19 cellular contexts compared by ENCODE assay signal in genomic region chr2:127054604-127054930, GRCh38. TPM values are rescaled to one million over a fixed set of nuclear protein-coding genes. Genes with fewer than 3 reads are reported as not detected.
DNase-seq lines count a peak whose midpoint lies in the region; ATAC-seq, FAIRE-seq and TF ChIP-seq lines count a peak whose summit lies in the region.
"Had no signal": no experiment of that assay in that cellular context is flagged by ENCODE, and none has a peak within 500 bp of the region (broad histone marks: within the 10 kb centered on the region; RNA-seq: fewer than 3 reads in every experiment).

No MANE protein-coding gene starts in this region.

- peaks cover 6% of the 10 kb centered on the region for H3K27me3 Mint-ChIP-seq in GM23338 (ENCODE audit: insufficient read depth, low read depth, poor library complexity)
- H3K27me3 Mint-ChIP-seq: IgD-negative memory B cell had no signal

- intact Hi-C loops in lower lobe of right lung (cut with DNase I) (no loop called here), spleen (cut with DNase I; ENCODE audit: low total_unique reads) (no loop called here)

- H3K4me2 ChIP-seq in BLaER1 treated with 17β-estradiol and CSF1 and Interleukin-3, amounts not matched to agents 10 nM and 100 nM = peak overlapping the region in 9 of 11 experiments; percentile 6 to 93 (median 84); a peak in 11 of 22 replicates
- H3K4me2 ChIP-seq in GM23338 = no peak overlapping the region

- H3K36me3 ChIP-seq in BLaER1 treated with 17β-estradiol and CSF1 and Interleukin-3, amounts not matched to agents 10 nM and 100 nM = peaks cover 0 to 71% (median 42%) of the 10 kb centered on the region in 11 experiments; a peak in 16 of 22 replicates
- H3K36me3 ChIP-seq in GM23338 (ENCODE audit: insufficient read depth) (no peaks in the 10 kb centered on the region), lower lobe of right lung (peaks cover 10% of the 10 kb centered on the region), spleen (peaks cover 0 to 100% (median 39%) of the 10 kb centered on the region in 6 donors)

- H3K4me1 Mint-ChIP-seq in GM23338 = peaks cover 10% of the 10 kb centered on the region; the same call in 1 of the 3 replicates

- no peak overlapping the region for H2AFZ ChIP-seq in GM23338

- TF ChIP-seq POLR2A in spleen (IDR thresholded peaks at IDR 0.05) (no peak), GM12891 (IDR thresholded peaks at IDR 0.05; ENCODE audit: low read depth, low read length) (no peak)

- DNase-seq in GM23338 (ENCODE audit: low spot score) (no peak), lower lobe of right lung (peak; percentile 32), spleen (peak; percentile 69), GM12891 (ENCODE audit: insufficient read length, low spot score) (no peak), NCI-H2196 (lab: John Stamatoyannopoulos, UW; ENCODE audit: unreplicated experiment) (no peak), HuH-7 (ENCODE audit: low spot score) (no peak)
- DNase-seq: DND-41, Kasumi-1, MM.1S, NCI-H1105, NCI-H1694, NCI-H2107, NCI-H226, NCI-H524 treated with DMSO at 0.1 percent for 48 hours had no signal

- no peaks in the 10 kb centered on the region for H3K9me2 ChIP-seq in GM23338 (ENCODE audit: insufficient read depth)

- H3K27me3 ChIP-seq in BLaER1 treated with 17β-estradiol and CSF1 and Interleukin-3, amounts not matched to agents 10 nM and 100 nM = no peaks in the 10 kb centered on the region
- H3K27me3 ChIP-seq in GM23338 (ENCODE audit: insufficient read depth) (no peaks in the 10 kb centered on the region), lower lobe of right lung (ENCODE audit: low read depth) (no peaks in the 10 kb centered on the region), spleen (replicated peaks in 1 of 7) (no peaks in the 10 kb centered on the region)

- peaks cover 0 to 71% (median 47%) of the 10 kb centered on the region in 11 experiments; a peak in 19 of 22 replicates for H4K20me1 ChIP-seq in BLaER1 treated with 17β-estradiol and CSF1 and Interleukin-3, amounts not matched to agents 10 nM and 100 nM
- no peaks in the 10 kb centered on the region for H4K20me1 ChIP-seq in GM23338 (replicated peaks; ENCODE audit: insufficient read depth)

- H3K4me3 ChIP-seq in BLaER1 treated with 17β-estradiol and CSF1 and Interleukin-3, amounts not matched to agents 10 nM and 100 nM = no peak overlapping the region
- H3K4me3 ChIP-seq in GM23338 (no peak overlapping the region), lower lobe of right lung (no peak overlapping the region), spleen (no peak overlapping the region)

- H3K4me3 Mint-ChIP-seq in GM23338 = no peak overlapping the region
- H3K4me3 Mint-ChIP-seq: IgD-negative memory B cell had no signal

- TF ChIP-seq CTCF in GM23338 (conservative IDR thresholded peaks at IDR 0.05; ENCODE audit: low read depth in 2 of 2) = no peak
- no peak for TF ChIP-seq CTCF in lower lobe of right lung (IDR thresholded peaks at IDR 0.05)
- no peak for TF ChIP-seq CTCF in spleen (IDR thresholded peaks at IDR 0.05 in 8 of 11, conservative IDR thresholded peaks at IDR 0.05 in 3 of 11)

- H3K9me3 ChIP-seq in BLaER1 treated with 17β-estradiol and CSF1 and Interleukin-3, amounts not matched to agents 10 nM and 100 nM (replicated peaks in 1 of 11) = no peaks in the 10 kb centered on the region
- H3K9me3 ChIP-seq in lower lobe of right lung (no peaks in the 10 kb centered on the region), spleen (no peaks in the 10 kb centered on the region)

- peaks cover 6% of the 10 kb centered on the region; the same call in 2 of the 3 replicates for H3K36me3 Mint-ChIP-seq in GM23338 (ENCODE audit: low read depth)

- H3K4me1 ChIP-seq in BLaER1 treated with 17β-estradiol and CSF1 and Interleukin-3, amounts not matched to agents 10 nM and 100 nM = peaks cover 26 to 74% (median 60%) of the 10 kb centered on the region in 10 experiments
- H3K4me1 ChIP-seq in GM23338 (ENCODE audit: insufficient read depth) (0 out of 2 replicates have a peak, but pooled peaks cover 3% of the 10 kb centered on the region), lower lobe of right lung (peaks cover 7% of the 10 kb centered on the region), spleen (peaks cover 0 to 25% (median 12%) of the 10 kb centered on the region in 6 donors)

- peak overlapping the region; percentile 85; the same call in 1 of the 2 replicates for H3K27ac Mint-ChIP-seq in GM23338

- 89 to 97% (median 95%) methylated on average over 4 to 7 of the region's 7 CpGs for WGBS in spleen, 5 donors

- FAIRE-seq in GM12891 (lab: Jason Lieb, UNC) = no peak
- FAIRE-seq: G401.6, GM18507, H54 had no signal

- H3K79me2 ChIP-seq in GM23338 (replicated peaks; ENCODE audit: insufficient read depth) = no peaks in the 10 kb centered on the region

- no peaks in the 10 kb centered on the region; the same call in 1 of the 3 replicates for H3K9me3 Mint-ChIP-seq in GM23338
- H3K9me3 Mint-ChIP-seq: IgD-negative memory B cell had no signal

- peak overlapping the region in 2 of 11 experiments; percentile 8 to 25; a peak in 3 of 22 replicates for H3K27ac ChIP-seq in BLaER1 treated with 17β-estradiol and CSF1 and Interleukin-3, amounts not matched to agents 10 nM and 100 nM
- no peak overlapping the region for H3K27ac ChIP-seq in GM23338 (ENCODE audit: low read depth)
- H3K27ac ChIP-seq in lower lobe of right lung = no peak overlapping the region
- no peak overlapping the region for H3K27ac ChIP-seq in spleen

- H3K9ac ChIP-seq in BLaER1 treated with 17β-estradiol and CSF1 and Interleukin-3, amounts not matched to agents 10 nM and 100 nM = 0 out of 22 replicates have a peak overlapping the region, but pooled peaks of 2 of the 11 experiments have one; percentile 4 to 9

- H3F3A ChIP-seq in GM23338 (replicated peaks; ENCODE audit: low read depth) = no peaks in the 10 kb centered on the region

- no peak for ATAC-seq in GM23338
- no peak for ATAC-seq in lower lobe of right lung

TF ChIP-seq in GM23338, 12 proteins besides CTCF, POLR2A, EP300 and RAD21 (continues in another document):
- TF ChIP-seq POLR2AphosphoS5 (IDR thresholded peaks at IDR 0.05; ENCODE audit: low read depth) = no peak

TF ChIP-seq in GM12891, 5 proteins besides CTCF, POLR2A, EP300 and RAD21:
- TF ChIP-seq TAF1 (IDR thresholded peaks at IDR 0.05; ENCODE audit: low read depth, low read length) = no peak
- TF ChIP-seq SPI1 (IDR thresholded peaks at IDR 0.05; ENCODE audit: low read depth, low read length) = no peak
- no peak for TF ChIP-seq POLR2AphosphoS5 (IDR thresholded peaks at IDR 0.05; ENCODE audit: low read depth, low read length)
- no peak for TF ChIP-seq PAX5 (IDR thresholded peaks at IDR 0.05; ENCODE audit: insufficient read depth, low read length, severe bottlenecking)
- no peak for TF ChIP-seq POU2F2 (IDR thresholded peaks at IDR 0.05; ENCODE audit: low read depth, low read length)

RNA-seq across cellular contexts. Expression of gene BIN1, which starts 52.4 kb away (rescaled TPM):
- total RNA-seq in GM23338 (2014; rRNA removed; shearing (Covaris generic)) = 52.7 and 56.4 TPM in 2 replicates
- polyA plus RNA-seq in GM23338 (2016; fragmentation: Nextera tagmentation; extraction: Ambion mirVana) (30.0 and 30.1 TPM in 2 replicates), spleen (100 to 1,000 TPM in 1 of 3 donors, 10 to 100 TPM in 2; 57.2 to 106 (median 71.9) TPM)
- total RNA-seq in lower lobe of right lung (33.9 TPM), spleen (100 to 1,000 TPM in 2 of 7 donors, 10 to 100 TPM in 5; 60.0 to 123 (median 68.8) TPM)
- 37.7 TPM for polyA plus RNA-seq in GM12891 (2012; ENCODE audit: low read depth, missing spikeins)

Comparison
In these comparisons a context has a peak if more than half of its experiments do, and no peak if none do; other contexts are left out.
1. DNase-seq: peak in lower lobe of right lung (single experiment) and spleen (single experiment); none in GM23338 (single experiment), GM12891 (single experiment), NCI-H2196 (single experiment) and HuH-7 (single experiment).